ENCODE assay signal across 29 cellular contexts in genomic region chr5:171610686-171611085, GRCh38.
DNase-seq lines count a peak whose midpoint lies in the region; ATAC-seq, FAIRE-seq and TF ChIP-seq lines count a peak whose summit lies in the region.
"Had no signal": no experiment of that assay in that cellular context is flagged by ENCODE, and none has a peak within 500 bp of the region (broad histone marks: within the 10 kb centered on the region; RNA-seq: fewer than 3 reads in every experiment).

No MANE protein-coding gene starts in this region.

- DNase-seq in DMS53 (lab: John Stamatoyannopoulos, UW) = peak; percentile 99
- DNase-seq in NCI-H2029 treated with DMSO at 0.1 percent for 48 hours (lab: John Stamatoyannopoulos, UW) = peak; percentile 72
- DNase-seq in NCI-H748 treated with DMSO at 0.1 percent for 48 hours (lab: John Stamatoyannopoulos, UW) = peak; percentile 81
- DNase-seq in endodermal cell = peak; percentile 9
- DNase-seq in stimulated activated naive CD8-positive, alpha-beta T cell treated with anti-CD3 and anti-CD28 coated beads, Interleukin-15, amount 100 ng/mL, for 72 hours = no peak
- DNase-seq in HTR-8/SVneo (ENCODE audit: insufficient read length, low spot score) = no peak
- DNase-seq in immature natural killer cell = no peak
- DNase-seq in ascending aorta (ENCODE audit: low spot score in 2 of 2) = no peak
- DNase-seq: AML-193; CD4-positive, alpha-beta T cell; COR-L47; DMS79; EL; GDM1; HCEC 1CT; NCI-H1092; NCI-H1436; NCI-H187; NCI-H2227 treated with DMSO at 0.1 percent for 48 hours; SK-N-SH; SW 1271 had no signal

- H3K27ac Mint-ChIP-seq in endodermal cell (no peak overlapping the region), immature natural killer cell (no peak overlapping the region)
- H3K27ac Mint-ChIP-seq in stimulated activated naive CD8-positive, alpha-beta T cell treated with anti-CD3 and anti-CD28 coated beads, Interleukin-15, amount 100 ng/mL, for 72 hours = no peak overlapping the region
- H3K27ac Mint-ChIP-seq: CD4-positive, alpha-beta T cell; IgD-negative memory B cell; T-helper 1 cell treated with Interleukin-12 subunit alpha and Interleukin-12 subunit beta and Interleukin-4 antibody, amounts not matched to agents 30 μg/mL and 1 μg/mL, for 36 hours had no signal

- H3K9ac ChIP-seq in endodermal cell (ENCODE audit: extremely low read depth, low read length, poor library complexity, severe bottlenecking) = no peak overlapping the region
- H3K9ac ChIP-seq: BLaER1 treated with 17β-estradiol and CSF1 and Interleukin-3, amounts not matched to agents 10 nM and 100 nM; KMS-11; SK-N-SH had no signal

- H3K27me3 Mint-ChIP-seq in endodermal cell (ENCODE audit: insufficient read depth) (peaks cover 12% of the 10 kb centered on the region), immature natural killer cell (ENCODE audit: low read depth in 3 of 3) (peaks cover 2 to 21% (median 5%) of the 10 kb centered on the region in 3 donors)
- peaks cover 37% of the 10 kb centered on the region for H3K27me3 Mint-ChIP-seq in stimulated activated naive CD8-positive, alpha-beta T cell treated with anti-CD3 and anti-CD28 coated beads, Interleukin-15, amount 100 ng/mL, for 72 hours

- H3K36me3 ChIP-seq in endodermal cell (ENCODE audit: control insufficient read depth, insufficient read depth, low read length) (no peaks in the 10 kb centered on the region), ascending aorta (no peaks in the 10 kb centered on the region)
- H3K36me3 ChIP-seq: BLaER1 treated with 17β-estradiol and CSF1 and Interleukin-3, amounts not matched to agents 10 nM and 100 nM; Peyer's patch had no signal

- no peaks in the 10 kb centered on the region for H3K36me3 Mint-ChIP-seq in endodermal cell (ENCODE audit: low read depth)
- H3K36me3 Mint-ChIP-seq in immature natural killer cell = no peaks in the 10 kb centered on the region
- H3K36me3 Mint-ChIP-seq: IgD-negative memory B cell had no signal

- ATAC-seq in stimulated activated naive CD8-positive, alpha-beta T cell treated with anti-CD3 and anti-CD28 coated beads, Interleukin-15, amount 100 ng/mL, for 72 hours = no peak

- no peak overlapping the region for H3K4me3 Mint-ChIP-seq in endodermal cell
- no peak overlapping the region for H3K4me3 Mint-ChIP-seq in stimulated activated naive CD8-positive, alpha-beta T cell treated with anti-CD3 and anti-CD28 coated beads, Interleukin-15, amount 100 ng/mL, for 72 hours
- no peak overlapping the region for H3K4me3 Mint-ChIP-seq in immature natural killer cell
- H3K4me3 Mint-ChIP-seq: CD4-positive, alpha-beta T cell; IgD-negative memory B cell; T-helper 1 cell treated with Interleukin-12 subunit alpha and Interleukin-12 subunit beta and Interleukin-4 antibody, amounts not matched to agents 30 μg/mL and 1 μg/mL, for 36 hours had no signal

- no peak overlapping the region for H3K27ac ChIP-seq in endodermal cell (ENCODE audit: low read depth, low read length)
- H3K27ac ChIP-seq in ascending aorta = no peak overlapping the region
- H3K27ac ChIP-seq: BLaER1 treated with 17β-estradiol and CSF1 and Interleukin-3, amounts not matched to agents 10 nM and 100 nM; KMS-11; Peyer's patch had no signal

- no peaks in the 10 kb centered on the region for H3K4me1 ChIP-seq in endodermal cell (ENCODE audit: control insufficient read depth, insufficient read depth, low read length)
- H3K4me1 ChIP-seq in ascending aorta = no peaks in the 10 kb centered on the region
- H3K4me1 ChIP-seq: BLaER1 treated with 17β-estradiol and CSF1 and Interleukin-3, amounts not matched to agents 10 nM and 100 nM; Peyer's patch had no signal

- H3K4me1 Mint-ChIP-seq in endodermal cell (peaks cover 10% of the 10 kb centered on the region), immature natural killer cell (no peaks in the 10 kb centered on the region)
- H3K4me1 Mint-ChIP-seq in stimulated activated naive CD8-positive, alpha-beta T cell treated with anti-CD3 and anti-CD28 coated beads, Interleukin-15, amount 100 ng/mL, for 72 hours = no peaks in the 10 kb centered on the region
- H3K4me1 Mint-ChIP-seq: IgD-negative memory B cell had no signal

- WGBS in endodermal cell (ENCODE audit: insufficient coverage in 1 of 2, insufficient read length in 1 of 2), 2 experiments = 91 to 95% methylated on average over 4 to 5 of the region's 5 CpGs

- no peak for TF ChIP-seq CTCF in endodermal cell (conservative IDR thresholded peaks at IDR 0.05)
- no peak for TF ChIP-seq CTCF in ascending aorta (IDR thresholded peaks at IDR 0.05)

- H3K9me3 Mint-ChIP-seq in endodermal cell = peaks cover 29% of the 10 kb centered on the region
- peaks cover 14 to 16% of the 10 kb centered on the region in 2 donors for H3K9me3 Mint-ChIP-seq in stimulated activated naive CD8-positive, alpha-beta T cell treated with anti-CD3 and anti-CD28 coated beads, Interleukin-15, amount 100 ng/mL, for 72 hours
- H3K9me3 Mint-ChIP-seq in immature natural killer cell = peaks cover 0 to 4% (median 0%) of the 10 kb centered on the region in 6 donors
- H3K9me3 Mint-ChIP-seq: T-helper 1 cell treated with Interleukin-12 subunit alpha and Interleukin-12 subunit beta and Interleukin-4 antibody, amounts not matched to agents 30 μg/mL and 1 μg/mL, for 36 hours had no signal

- H3K4me3 ChIP-seq in endodermal cell (ENCODE audit: low read length) = no peak overlapping the region
- H3K4me3 ChIP-seq in ascending aorta = no peak overlapping the region
- H3K4me3 ChIP-seq: BLaER1 treated with 17β-estradiol and CSF1 and Interleukin-3, amounts not matched to agents 10 nM and 100 nM; Peyer's patch had no signal

- intact Hi-C loops in ascending aorta (cut with DNase I) = no loop called here

- H3K27me3 ChIP-seq in endodermal cell (ENCODE audit: control insufficient read depth, insufficient read depth, low read length, poor library complexity, severe bottlenecking) (no peaks in the 10 kb centered on the region), ascending aorta (no peaks in the 10 kb centered on the region)
- H3K27me3 ChIP-seq: BLaER1 treated with 17β-estradiol and CSF1 and Interleukin-3, amounts not matched to agents 10 nM and 100 nM; Peyer's patch had no signal

- H3K9me3 ChIP-seq in endodermal cell (ENCODE audit: control insufficient read depth, low read length) (peaks cover 26% of the 10 kb centered on the region), ascending aorta (no peaks in the 10 kb centered on the region)
- H3K9me3 ChIP-seq: Peyer's patch had no signal

- no peak for FAIRE-seq in HTR-8/SVneo (lab: Jason Lieb, UNC)
- FAIRE-seq: A204.1, GM12891, H1 had no signal

Comparison
In these comparisons a context has a peak if more than half of its experiments do, and no peak if none do; other contexts are left out.
1. DNase-seq: peak in DMS53 (single experiment), NCI-H2029 treated with DMSO at 0.1 percent for 48 hours (single experiment), NCI-H748 treated with DMSO at 0.1 percent for 48 hours (single experiment) and endodermal cell (single experiment); none in stimulated activated naive CD8-positive, alpha-beta T cell treated with anti-CD3 and anti-CD28 coated beads, Interleukin-15, amount 100 ng/mL, for 72 hours (0 of 2), HTR-8/SVneo (single experiment), immature natural killer cell (0 of 3) and ascending aorta (0 of 2).